ENCODE assay signal across 8 cellular contexts in genomic region chr9:104747245-104747564, GRCh38. TPM values are rescaled to one million over a fixed set of nuclear protein-coding genes. Genes with fewer than 3 reads are reported as not detected.
DNase-seq lines count a peak whose midpoint lies in the region; ATAC-seq and TF ChIP-seq lines count a peak whose summit lies in the region.

No MANE protein-coding gene starts in this region.

- H3K79me2 ChIP-seq in PC-9 (ENCODE audit: low read depth) (peaks cover 13% of the 10 kb centered on the region; the same call in 1 of the 2 replicates), fibroblast of lung (ENCODE audit: control insufficient read depth, insufficient read depth, low read length) (peaks cover 6% of the 10 kb centered on the region)

- H3K36me3 Mint-ChIP-seq in progenitor cell of endocrine pancreas (ENCODE audit: insufficient read depth), result no peaks in the 10 kb centered on the region

- intact Hi-C loops in PC-9 (cut with micrococcal nuclease; ENCODE audit: unreplicated experiment), result loop anchor here (5.0 to 10.0 kb wide), 2 partner anchors 655 to 948 kb away; partner anchors contain the start of genes SMC2 and TMEM38B

- TSS peak; percentile 77 for BruUV-seq in PC-9 (replicated peaks; lab: Mats Ljungman, UMichigan)

- peak overlapping the region; percentile 47 for H3K27ac ChIP-seq in PC-9
- peak overlapping the region; percentile 90 for H3K27ac ChIP-seq in fibroblast of lung (ENCODE audit: insufficient read depth, low read length)

- POLR2A ChIA-PET in PC-9 (lab: Charles Lee; ENCODE audit: unreplicated experiment), result interaction anchor here (0.6 to 1.0 kb wide), 2 partner anchors 496 to 1006 kb away, joined by 3 read pairs; no protein-coding TSS in a partner anchor

- H3K27ac Mint-ChIP-seq in progenitor cell of endocrine pancreas, result peak overlapping the region; percentile 98

- H3K9me3 Mint-ChIP-seq in progenitor cell of endocrine pancreas (ENCODE audit: low read depth), result no peaks in the 10 kb centered on the region

- peak overlapping the region; percentile 90 for H3K9ac ChIP-seq in fibroblast of lung (ENCODE audit: insufficient read depth, low read length)

- TF ChIP-seq CTCF in PC-9 (conservative IDR thresholded peaks at IDR 0.05) (no peak), fibroblast of lung (conservative IDR thresholded peaks at IDR 0.05 in 1 of 2, IDR thresholded peaks at IDR 0.05 in 1 of 2; ENCODE audit: low read depth in 1 of 2, low read length in 2 of 2) (no peak), progenitor cell of endocrine pancreas (IDR thresholded peaks at IDR 0.05; ENCODE audit: unreplicated experiment) (no peak)

- H3K4me1 Mint-ChIP-seq in progenitor cell of endocrine pancreas (ENCODE audit: low read depth), result peaks cover 30% of the 10 kb centered on the region

- no peaks in the 10 kb centered on the region for H3F3A ChIP-seq in PC-9 (ENCODE audit: insufficient read depth, low read depth)

- no peaks in the 10 kb centered on the region for H3K27me3 ChIP-seq in PC-9 (ENCODE audit: insufficient read depth, low read depth)
- H3K27me3 ChIP-seq in fibroblast of lung (ENCODE audit: control insufficient read depth, insufficient read depth, low read length), result no peaks in the 10 kb centered on the region

- H3K4me3 ChIP-seq in PC-9 (peak overlapping the region; percentile 94), fibroblast of lung (replicated peaks in 1 of 4; ENCODE audit: control extremely low read depth in 1 of 4, insufficient read depth in 1 of 4, low read depth in 3 of 4, low read length in 4 of 4) (peak overlapping the region; percentile 64 to 82 (median 78))

- DNase-seq in PC-9 (no peak), fibroblast of lung (ENCODE audit: low read depth in 2 of 2) (no peak), progenitor cell of endocrine pancreas (ENCODE audit: low spot score, unreplicated experiment) (no peak), cortex of kidney (lab: John Stamatoyannopoulos, UW) (no peak), AML-193 (lab: John Stamatoyannopoulos, UW) (no peak)
- DNase-seq in effector CD4-positive, alpha-beta T cell, result no peak
- no peak for DNase-seq in activated CD4-positive, alpha-beta T cell treated with anti-CD3 and anti-CD28 coated beads for 1 hour

- ATAC-seq in GM18511 (IDR thresholded peaks at IDR 0.05; ENCODE audit: unreplicated experiment), result peak; percentile 32

- H3K4me1 ChIP-seq in PC-9 (replicated peaks; ENCODE audit: insufficient read depth) (peaks cover 19% of the 10 kb centered on the region), fibroblast of lung (ENCODE audit: control insufficient read depth, extremely low read depth, insufficient read depth, low read length) (peaks cover 3% of the 10 kb centered on the region)

- H3K4me2 ChIP-seq in PC-9, result peak overlapping the region; percentile 97
- H3K4me2 ChIP-seq in fibroblast of lung (ENCODE audit: extremely low read depth, insufficient read depth, low read length), result peak overlapping the region; percentile 95

- no peaks in the 10 kb centered on the region for H4K20me1 ChIP-seq in PC-9 (ENCODE audit: insufficient read depth)
- no peaks in the 10 kb centered on the region for H4K20me1 ChIP-seq in fibroblast of lung (ENCODE audit: control insufficient read depth, extremely low read depth, insufficient read depth, low read length)

- H3K9me2 ChIP-seq in PC-9 (ENCODE audit: insufficient read depth), result no peaks in the 10 kb centered on the region

- no peaks in the 10 kb centered on the region for H3K9me3 ChIP-seq in PC-9 (ENCODE audit: insufficient read depth, low read depth)
- H3K9me3 ChIP-seq in fibroblast of lung (ENCODE audit: control insufficient read depth, insufficient read depth, low read depth, low read length), result no peaks in the 10 kb centered on the region

- H2AFZ ChIP-seq in PC-9, result peak overlapping the region; percentile 100
- peak overlapping the region; percentile 100 for H2AFZ ChIP-seq in fibroblast of lung (ENCODE audit: low read length)

- H3K27me3 Mint-ChIP-seq in progenitor cell of endocrine pancreas, result no peaks in the 10 kb centered on the region

- H3K4me3 Mint-ChIP-seq in progenitor cell of endocrine pancreas (ENCODE audit: low read depth), result peak overlapping the region; percentile 93

- peaks cover 7% of the 10 kb centered on the region; the same call in 1 of the 2 replicates for H3K36me3 ChIP-seq in PC-9 (ENCODE audit: low read depth)
- H3K36me3 ChIP-seq in fibroblast of lung (ENCODE audit: control insufficient read depth, insufficient read depth, low read length), result no peaks in the 10 kb centered on the region

- CTCF ChIA-PET in PC-9 (lab: Charles Lee), result interaction anchor here (0.6 to 0.7 kb wide), 2 partner anchors 8 to 690 kb away, joined by 3 to 4 read pairs; no protein-coding TSS in a partner anchor

RNA-seq across cellular contexts. Expression of gene NIPSNAP3A, which starts 0.3 kb away (rescaled TPM):
- total RNA-seq in PC-9 (2021) (19.8 and 21.4 TPM in 2 replicates), fibroblast of lung (16.7 and 32.5 TPM in 2 replicates), progenitor cell of endocrine pancreas (25.1 and 26.4 TPM in 2 replicates)
- 37.9 and 67.8 TPM in 2 replicates for polyA plus RNA-seq in fibroblast of lung
- polyA plus RNA-seq in fibroblast of lung (2012), result 26.3 and 39.4 TPM in 2 replicates
- 3.8 and 4.1 TPM in 2 replicates for polyA minus RNA-seq in fibroblast of lung (ENCODE audit: low replicate concordance)

RNA-seq across cellular contexts. Expression of gene NIPSNAP3B, which starts 16.7 kb away (rescaled TPM):
- 3.1 and 4.1 TPM in 2 replicates for total RNA-seq in PC-9 (2021)
- 0.77 and 2.3 TPM in 2 replicates for total RNA-seq in fibroblast of lung
- 0.67 and 2.1 TPM in 2 replicates for polyA plus RNA-seq in fibroblast of lung
- 0.56 and 1.6 TPM in 2 replicates for polyA plus RNA-seq in fibroblast of lung (2012)
- not detected in 2 replicates for polyA minus RNA-seq in fibroblast of lung (ENCODE audit: low replicate concordance)
- 5.5 and 7.8 TPM in 2 replicates for total RNA-seq in progenitor cell of endocrine pancreas

RNA-seq across cellular contexts. Expression of gene OR13D1, which starts 52.9 kb away (rescaled TPM):
- not detected in 2 replicates for total RNA-seq in PC-9 (2021)
- total RNA-seq in fibroblast of lung, result not detected in 2 replicates
- polyA plus RNA-seq in fibroblast of lung, result not detected in 2 replicates
- not detected in 2 replicates for polyA plus RNA-seq in fibroblast of lung (2012)
- not detected in 2 replicates for polyA minus RNA-seq in fibroblast of lung (ENCODE audit: low replicate concordance)
- not detected in 2 replicates for total RNA-seq in progenitor cell of endocrine pancreas
